Comparison of ENCODE assay signal across 14 cellular contexts in genomic region chr10:22658745-22659410, GRCh38. TPM values are rescaled to one million over a fixed set of nuclear protein-coding genes. Genes with fewer than 3 reads are reported as not detected.
A peak's percentile ranks its signal among the peaks of the same experiment; 100 is the strongest.
DNase-seq lines count a peak whose midpoint lies in the region; ATAC-seq, FAIRE-seq and TF ChIP-seq lines count a peak whose summit lies in the region.
"Had no signal": no experiment of that assay in that cellular context is flagged by ENCODE, and none has a peak within 500 bp of the region (broad histone marks: within the 10 kb centered on the region; RNA-seq: fewer than 3 reads in every experiment).

No MANE protein-coding gene starts in this region.

- no peaks in the 10 kb centered on the region for H3K36me3 ChIP-seq in H1 (ENCODE audit: control insufficient read depth in 2 of 4, insufficient read depth in 4 of 4, low read length in 3 of 4)
- no peaks in the 10 kb centered on the region for H3K36me3 ChIP-seq in esophagus squamous epithelium
- no peaks in the 10 kb centered on the region for H3K36me3 ChIP-seq in suprapubic skin
- no peaks in the 10 kb centered on the region for H3K36me3 ChIP-seq in mucosa of descending colon (ENCODE audit: low read depth)
- H3K36me3 ChIP-seq: cardiac muscle cell, heart right ventricle, neural progenitor cell had no signal

- no peak overlapping the region for H2BK5ac ChIP-seq in H1 (ENCODE audit: low read depth, low read length)

- CTCF ChIA-PET in activated CD8-positive, alpha-beta memory T cell treated with anti-CD3 and anti-CD28 coated beads, Interleukin-2, amount 10 ng/mL, durations not matched to agents 7 days and 5 days (lab: Charles Lee): interaction anchor here (1.0 to 2.9 kb wide), 8 partner anchors 8 to 85 kb away, joined by 3 to 11 read pairs (median 6); no protein-coding TSS in a partner anchor
- CTCF ChIA-PET in activated CD8-positive, alpha-beta T cell treated with anti-CD3 and anti-CD28 coated beads for 36 hours (lab: Charles Lee): interaction anchor here (1.1 to 3.9 kb wide), 8 partner anchors 10 to 330 kb away, joined by 3 to 13 read pairs (median 4); no protein-coding TSS in a partner anchor
- CTCF ChIA-PET in H1 (lab: Charles Lee; ENCODE audit: partially characterized antibody): interaction anchor here (1.2 to 1.4 kb wide), 2 partner anchors 23 to 69 kb away, joined by 3 read pairs; no protein-coding TSS in a partner anchor

- H3K14ac ChIP-seq in H1 (ENCODE audit: insufficient read length): no peak overlapping the region

- H3K27me3 Mint-ChIP-seq in activated CD8-positive, alpha-beta memory T cell treated with anti-CD3 and anti-CD28 coated beads, Interleukin-2, amount 10 ng/mL, durations not matched to agents 7 days and 5 days: no peaks in the 10 kb centered on the region
- H3K27me3 Mint-ChIP-seq in activated CD8-positive, alpha-beta T cell treated with anti-CD3 and anti-CD28 coated beads for 36 hours: no peaks in the 10 kb centered on the region
- no peaks in the 10 kb centered on the region for H3K27me3 Mint-ChIP-seq in stimulated activated naive CD8-positive, alpha-beta T cell treated with anti-CD3 and anti-CD28 coated beads, Interleukin-15, amount 100 ng/mL, for 72 hours

- H3K4me1 ChIP-seq in H1 (replicated peaks in 1 of 4; ENCODE audit: control insufficient read depth in 3 of 4, insufficient read depth in 4 of 4, low read length in 3 of 4) (peaks cover 2 to 20% (median 12%) of the 10 kb centered on the region in 4 experiments; a peak in 6 of 7 replicates), esophagus squamous epithelium (peaks cover 0 to 59% (median 8%) of the 10 kb centered on the region in 3 donors), suprapubic skin (peaks cover 4% of the 10 kb centered on the region), mucosa of descending colon (ENCODE audit: low read depth) (peaks cover 6% of the 10 kb centered on the region)

- no peak overlapping the region for H2AK5ac ChIP-seq in H1 (ENCODE audit: low read depth, low read length)

- no peak overlapping the region for H3K4ac ChIP-seq in H1 (replicated peaks; ENCODE audit: insufficient read length, low read depth, low read length)

- POLR2A ChIA-PET in activated CD8-positive, alpha-beta T cell treated with anti-CD3 and anti-CD28 coated beads for 36 hours (lab: Charles Lee): interaction anchor here (0.6 to 1.9 kb wide), 11 partner anchors 8 to 34 kb away, joined by 3 to 12 read pairs (median 3); no protein-coding TSS in a partner anchor
- POLR2A ChIA-PET in H1 (lab: Charles Lee; ENCODE audit: partially characterized antibody): interaction anchor here (1.7 kb wide), 1 partner anchor 12 kb away, joined by 5 read pairs; no protein-coding TSS in a partner anchor

- H3K4me1 Mint-ChIP-seq in activated CD8-positive, alpha-beta memory T cell treated with anti-CD3 and anti-CD28 coated beads, Interleukin-2, amount 10 ng/mL, durations not matched to agents 7 days and 5 days: peaks cover 83% of the 10 kb centered on the region
- peaks cover 92% of the 10 kb centered on the region for H3K4me1 Mint-ChIP-seq in activated CD8-positive, alpha-beta T cell treated with anti-CD3 and anti-CD28 coated beads for 36 hours (ENCODE audit: low read depth)
- H3K4me1 Mint-ChIP-seq in stimulated activated naive CD8-positive, alpha-beta T cell treated with anti-CD3 and anti-CD28 coated beads, Interleukin-15, amount 100 ng/mL, for 72 hours: peaks cover 94% of the 10 kb centered on the region

- H3K4me3 Mint-ChIP-seq in activated CD8-positive, alpha-beta memory T cell treated with anti-CD3 and anti-CD28 coated beads, Interleukin-2, amount 10 ng/mL, durations not matched to agents 7 days and 5 days: no peak overlapping the region
- H3K4me3 Mint-ChIP-seq in activated CD8-positive, alpha-beta T cell treated with anti-CD3 and anti-CD28 coated beads for 36 hours: no peak overlapping the region
- peak overlapping the region; percentile 48 to 56 for H3K4me3 Mint-ChIP-seq in stimulated activated naive CD8-positive, alpha-beta T cell treated with anti-CD3 and anti-CD28 coated beads, Interleukin-15, amount 100 ng/mL, for 72 hours
- H3K4me3 Mint-ChIP-seq: neural progenitor cell had no signal

- 87% methylated on average over 7 of the region's 7 CpGs; no CpG with 5 or more reads in 1 of the 2 experiments for WGBS in H1 (ENCODE audit: extremely low coverage in 1 of 2, insufficient coverage in 1 of 2, insufficient read length in 1 of 2, insufficient replicate concordance in 2 of 2, low coverage in 1 of 2, low lambda C conversion rate in 2 of 2, missing lambda C conversion rate in 1 of 2), 2 experiments
- WGBS in esophagus squamous epithelium, 2 donors: 92 to 95% methylated on average over 7 of the region's 7 CpGs
- 96% methylated on average over 7 of the region's 7 CpGs for WGBS in suprapubic skin

- H3K4me3 ChIP-seq in H1 (ENCODE audit: extremely low read depth in 1 of 4, insufficient read depth in 2 of 4, low read depth in 3 of 4, low read length in 4 of 4) (no peak overlapping the region), esophagus squamous epithelium (no peak overlapping the region), suprapubic skin (no peak overlapping the region), mucosa of descending colon (no peak overlapping the region)
- H3K4me3 ChIP-seq: cardiac muscle cell, heart right ventricle, neural progenitor cell had no signal

- no peak overlapping the region for H3K9ac ChIP-seq in H1 (replicated peaks in 1 of 4; ENCODE audit: extremely low read depth in 1 of 4, low read depth in 3 of 4, low read length in 3 of 4)
- H3K9ac ChIP-seq: neural progenitor cell had no signal

- TF ChIP-seq POLR2A in H1 (IDR thresholded peaks at IDR 0.05; ENCODE audit: control extremely low read depth in 1 of 2, low read depth in 2 of 2, low read length in 2 of 2): no peak
- TF ChIP-seq POLR2A in esophagus squamous epithelium (IDR thresholded peaks at IDR 0.05): no peak
- TF ChIP-seq POLR2A in suprapubic skin (IDR thresholded peaks at IDR 0.05): no peak

- H3K9me3 Mint-ChIP-seq in activated CD8-positive, alpha-beta memory T cell treated with anti-CD3 and anti-CD28 coated beads, Interleukin-2, amount 10 ng/mL, durations not matched to agents 7 days and 5 days (ENCODE audit: low read depth): no peaks in the 10 kb centered on the region
- no peaks in the 10 kb centered on the region for H3K9me3 Mint-ChIP-seq in activated CD8-positive, alpha-beta T cell treated with anti-CD3 and anti-CD28 coated beads for 36 hours
- H3K9me3 Mint-ChIP-seq in stimulated activated naive CD8-positive, alpha-beta T cell treated with anti-CD3 and anti-CD28 coated beads, Interleukin-15, amount 100 ng/mL, for 72 hours: no peaks in the 10 kb centered on the region

- H3K27ac Mint-ChIP-seq in activated CD8-positive, alpha-beta memory T cell treated with anti-CD3 and anti-CD28 coated beads, Interleukin-2, amount 10 ng/mL, durations not matched to agents 7 days and 5 days: peak overlapping the region; percentile 88
- peak overlapping the region; percentile 99 for H3K27ac Mint-ChIP-seq in activated CD8-positive, alpha-beta T cell treated with anti-CD3 and anti-CD28 coated beads for 36 hours
- H3K27ac Mint-ChIP-seq in stimulated activated naive CD8-positive, alpha-beta T cell treated with anti-CD3 and anti-CD28 coated beads, Interleukin-15, amount 100 ng/mL, for 72 hours: peak overlapping the region; percentile 59 to 73
- H3K27ac Mint-ChIP-seq: neural progenitor cell had no signal

- no peak for FAIRE-seq in H1 (lab: Jason Lieb, UNC)
- FAIRE-seq: TTC549 had no signal

- H4K5ac ChIP-seq in H1 (ENCODE audit: insufficient read length, low read depth, low read length): no peak overlapping the region

- H4K91ac ChIP-seq in H1 (replicated peaks; ENCODE audit: insufficient read length, low read length): no peak overlapping the region

- H3K79me2 ChIP-seq in H1 (ENCODE audit: control insufficient read depth in 1 of 2, insufficient read depth in 2 of 2, low read length in 2 of 2): peaks cover 0 to 88% of the 10 kb centered on the region in 2 experiments; a peak in 2 of 4 replicates

- no peak for TF ChIP-seq RAD21 in H1 (IDR thresholded peaks at IDR 0.05 in 1 of 2, conservative IDR thresholded peaks at IDR 0.05 in 1 of 2; ENCODE audit: low read depth in 2 of 2, low read length in 2 of 2)

- H3K79me1 ChIP-seq in H1 (ENCODE audit: low read depth, low read length): peaks cover 5% of the 10 kb centered on the region

- H2BK20ac ChIP-seq in H1 (ENCODE audit: low read length): no peak overlapping the region

- no peaks in the 10 kb centered on the region for H3K9me3 ChIP-seq in H1 (ENCODE audit: insufficient read depth in 2 of 2, low read depth in 1 of 2, low read length in 1 of 2)
- H3K9me3 ChIP-seq in esophagus squamous epithelium: no peaks in the 10 kb centered on the region
- no peaks in the 10 kb centered on the region for H3K9me3 ChIP-seq in suprapubic skin
- H3K9me3 ChIP-seq in mucosa of descending colon: no peaks in the 10 kb centered on the region
- H3K9me3 ChIP-seq: heart right ventricle had no signal

- H3K27ac ChIP-seq in H1 (ENCODE audit: low read depth, low read length): no peak overlapping the region
- H3K27ac ChIP-seq in esophagus squamous epithelium: no peak overlapping the region
- H3K27ac ChIP-seq in suprapubic skin: no peak overlapping the region
- H3K27ac ChIP-seq: neural progenitor cell had no signal

- H4K20me1 ChIP-seq in H1 (replicated peaks in 1 of 2; ENCODE audit: control insufficient read depth in 1 of 2, insufficient read depth in 2 of 2, low read length in 2 of 2): peaks cover 0 to 4% of the 10 kb centered on the region in 2 experiments

- peaks cover 12% of the 10 kb centered on the region for H3K36me3 Mint-ChIP-seq in activated CD8-positive, alpha-beta memory T cell treated with anti-CD3 and anti-CD28 coated beads, Interleukin-2, amount 10 ng/mL, durations not matched to agents 7 days and 5 days
- H3K36me3 Mint-ChIP-seq in activated CD8-positive, alpha-beta T cell treated with anti-CD3 and anti-CD28 coated beads for 36 hours (ENCODE audit: low read depth): peaks cover 29% of the 10 kb centered on the region
- H3K36me3 Mint-ChIP-seq: neural progenitor cell had no signal

- H3K23ac ChIP-seq in H1 (ENCODE audit: insufficient read length): no peak overlapping the region

- no peak overlapping the region for H2BK15ac ChIP-seq in H1 (ENCODE audit: low read length)

- H3K4me2 ChIP-seq in H1 (ENCODE audit: insufficient read depth in 1 of 2, low read depth in 2 of 2, low read length in 2 of 2): no peak overlapping the region
- H3K4me2 ChIP-seq: neural progenitor cell had no signal

- no peaks in the 10 kb centered on the region for H3K23me2 ChIP-seq in H1 (ENCODE audit: low read depth, low read length)

- H3K27me3 ChIP-seq in H1 (replicated peaks in 1 of 4; ENCODE audit: control insufficient read depth in 3 of 4, extremely low read depth in 1 of 4, insufficient read depth in 3 of 4, low read length in 3 of 4) (no peaks in the 10 kb centered on the region), esophagus squamous epithelium (no peaks in the 10 kb centered on the region), suprapubic skin (no peaks in the 10 kb centered on the region)
- H3K27me3 ChIP-seq: cardiac muscle cell, heart right ventricle, neural progenitor cell had no signal

- no peak for TF ChIP-seq CTCF in activated CD8-positive, alpha-beta T cell treated with anti-CD3 and anti-CD28 coated beads for 36 hours (IDR thresholded peaks at IDR 0.05)
- TF ChIP-seq CTCF in H1 (IDR thresholded peaks at IDR 0.05; ENCODE audit: control extremely low read depth in 1 of 3, insufficient read depth in 1 of 3, low read depth in 1 of 3, low read length in 3 of 3): no peak
- TF ChIP-seq CTCF in esophagus squamous epithelium (IDR thresholded peaks at IDR 0.05): no peak
- TF ChIP-seq CTCF in suprapubic skin (IDR thresholded peaks at IDR 0.05): no peak
- no peak for TF ChIP-seq CTCF in mucosa of descending colon (IDR thresholded peaks at IDR 0.05)

- no peak overlapping the region for H2BK120ac ChIP-seq in H1 (replicated peaks; ENCODE audit: low read depth, low read length)

- ATAC-seq in activated CD8-positive, alpha-beta memory T cell treated with anti-CD3 and anti-CD28 coated beads, Interleukin-2, amount 10 ng/mL, durations not matched to agents 7 days and 5 days: no peak
- no peak for ATAC-seq in activated CD8-positive, alpha-beta T cell treated with anti-CD3 and anti-CD28 coated beads for 36 hours
- ATAC-seq in stimulated activated naive CD8-positive, alpha-beta T cell treated with anti-CD3 and anti-CD28 coated beads, Interleukin-15, amount 100 ng/mL, for 72 hours: no peak
- no peak for ATAC-seq in mucosa of descending colon
- ATAC-seq: heart right ventricle had no signal

- H2AFZ ChIP-seq in H1 (ENCODE audit: low read length): no peak overlapping the region
- H2AFZ ChIP-seq: neural progenitor cell had no signal

- TF ChIP-seq EP300 in H1 (IDR thresholded peaks at IDR 0.05; ENCODE audit: borderline replicate concordance in 1 of 2, low read depth in 2 of 2, low read length in 2 of 2) (no peak), suprapubic skin (IDR thresholded peaks at IDR 0.05) (no peak)

- intact Hi-C loops in activated CD8-positive, alpha-beta T cell treated with anti-CD3 and anti-CD28 coated beads for 36 hours (cut with micrococcal nuclease): loop anchor here (5.0 kb wide), 1 partner anchor 33 kb away; no protein-coding TSS in a partner anchor
- intact Hi-C loops in esophagus squamous epithelium (cut with DNase I) (no loop called here), mucosa of descending colon (cut with DNase I, micrococcal nuclease) (no loop called here)

- no peak overlapping the region for H3K56ac ChIP-seq in H1 (replicated peaks; ENCODE audit: insufficient read length, low read depth, low read length)

- H4K8ac ChIP-seq in H1 (ENCODE audit: extremely low read depth, insufficient read depth, low read length): no peak overlapping the region

- H3K18ac ChIP-seq in H1 (ENCODE audit: extremely low read depth, low read length): no peak overlapping the region; the same call in 1 of the 2 replicates

- H2BK12ac ChIP-seq in H1 (ENCODE audit: low read depth, low read length): no peak overlapping the region

- no peak for DNase-seq in activated CD8-positive, alpha-beta memory T cell treated with anti-CD3 and anti-CD28 coated beads, Interleukin-2, amount 10 ng/mL, durations not matched to agents 7 days and 5 days
- no peak for DNase-seq in activated CD8-positive, alpha-beta memory T cell treated with anti-CD3 and anti-CD28 coated beads, Interleukin-2, amount 50 U/mL, for 48 hours
- no peak for DNase-seq in activated CD8-positive, alpha-beta T cell treated with anti-CD3 and anti-CD28 coated beads for 36 hours
- DNase-seq in H1 (ENCODE audit: low read depth in 1 of 2, low spot score in 2 of 2): no peak
- DNase-seq in stimulated activated naive CD8-positive, alpha-beta T cell treated with anti-CD3 and anti-CD28 coated beads, Interleukin-15, amount 100 ng/mL, for 72 hours: no peak
- DNase-seq in esophagus squamous epithelium (lab: John Stamatoyannopoulos, UW): no peak
- DNase-seq in suprapubic skin (ENCODE audit: low spot score in 2 of 2): no peak
- no peak for DNase-seq in mucosa of descending colon
- DNase-seq: DMS53, heart right ventricle, NCI-H1694 treated with DMSO at 0.1 percent for 48 hours had no signal

RNA-seq across cellular contexts. Expression of gene PIP4K2A, which starts 55.5 kb away (rescaled TPM):
- total RNA-seq in activated CD8-positive, alpha-beta memory T cell treated with anti-CD3 and anti-CD28 coated beads, Interleukin-2, amount 10 ng/mL, durations not matched to agents 7 days and 5 days: 100 to 1,000 TPM; 129 to 136 TPM
- 100 to 1,000 TPM; 108 to 115 TPM for total RNA-seq in activated CD8-positive, alpha-beta T cell treated with anti-CD3 and anti-CD28 coated beads for 36 hours
- total RNA-seq in H1 (2021; fragmentation: NEBNext Ultra II Directional; extraction: Animal tissue kit (Norgen Biotek cat#: 25700)): 57.1 and 60.9 TPM in 2 replicates
- polyA plus RNA-seq in H1 (2011; rRNA removed): 11.3 and 19.0 TPM in 2 replicates
- 15.7 TPM for polyA plus RNA-seq in H1 (2011; cell fraction: cytosol; rRNA removed)
- 6.1 TPM for polyA plus RNA-seq in H1 (2011; cell fraction: nucleus; rRNA removed)
- 23.3 to 36.7 TPM (median 27.5 TPM) in 4 replicates for polyA plus RNA-seq in H1 (2012, experiment 1 of 2)
- polyA plus RNA-seq in H1 (2012, experiment 2 of 2): 13.8 TPM
- 19.9 TPM for polyA plus RNA-seq in H1 (2013, experiment 1 of 2)
- polyA plus RNA-seq in H1 (2013, experiment 2 of 2): 21.7 TPM
- polyA minus RNA-seq in H1 (2011; rRNA and poly(A)+ RNA removed): 28.9 and 34.6 TPM in 2 replicates
- polyA minus RNA-seq in H1 (2011; cell fraction: cytosol; rRNA and poly(A)+ RNA removed): 22.9 TPM
- 29.0 TPM for polyA minus RNA-seq in H1 (2011; cell fraction: nucleus; rRNA and poly(A)+ RNA removed)
- total RNA-seq in esophagus squamous epithelium: 10 to 100 TPM in 1 of 4 donors, 1 to 10 TPM in 3; 3.1 to 19.1 (median 7.6) TPM
- total RNA-seq in suprapubic skin: 10 to 100 TPM in 2 of 4 donors, 1 to 10 TPM in 2; 7.4 to 60.3 (median 9.9) TPM
- total RNA-seq in mucosa of descending colon: 10 to 100 TPM; 17.2 to 29.4 (median 21.2) TPM

Comparison
In these comparisons a context has a peak if more than half of its experiments do, and no peak if none do; other contexts are left out.
1. H3K4me3 Mint-ChIP-seq: peak in stimulated activated naive CD8-positive, alpha-beta T cell treated with anti-CD3 and anti-CD28 coated beads, Interleukin-15, amount 100 ng/mL, for 72 hours (2 of 2); none in activated CD8-positive, alpha-beta memory T cell treated with anti-CD3 and anti-CD28 coated beads, Interleukin-2, amount 10 ng/mL, durations not matched to agents 7 days and 5 days (single experiment) and activated CD8-positive, alpha-beta T cell treated with anti-CD3 and anti-CD28 coated beads for 36 hours (single experiment).
2. Peak in every context shown above with its lines, with median percentiles within 50 percentile points of each other: H3K27ac Mint-ChIP-seq.